Comparison of ENCODE assay signal across 8 cellular contexts in the genomic region with DNA sequence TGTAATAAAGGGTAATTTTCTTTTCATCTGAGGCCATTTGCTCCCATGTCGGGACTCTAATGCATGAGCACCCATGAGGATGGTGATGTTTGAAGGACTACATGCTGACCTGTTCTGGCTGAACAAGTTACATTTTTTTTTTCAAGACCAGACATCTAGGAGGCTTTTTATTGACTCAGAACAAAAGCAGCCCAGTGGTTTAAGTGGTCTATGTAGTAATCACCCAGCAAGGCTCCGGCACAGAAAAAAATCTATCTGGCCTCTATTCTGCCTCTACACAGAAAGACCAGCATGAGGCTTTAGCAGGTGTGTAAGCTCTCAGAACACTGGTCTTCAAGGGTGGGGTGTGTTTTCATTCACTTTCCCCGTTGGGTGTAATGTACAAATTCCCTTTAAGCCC. TPM values are rescaled to one million over a fixed set of nuclear protein-coding genes. Genes with fewer than 3 reads are reported as not detected.
DNase-seq lines count a peak whose midpoint lies in the region; ATAC-seq lines count a peak whose summit lies in the region.

No MANE protein-coding gene starts in this region.

- ATAC-seq in GM18873 (IDR thresholded peaks at IDR 0.05; ENCODE audit: low FRiP score, unreplicated experiment) (peak; percentile 93), HG02623 (IDR thresholded peaks at IDR 0.05; ENCODE audit: unreplicated experiment) (peak; percentile 90)

- DNase-seq in NCI-H146 (lab: John Stamatoyannopoulos, UW) (peak; percentile 99), myocyte (ENCODE audit: low read depth) (peak; percentile 60), ecto neural progenitor cell (ENCODE audit: low spot score) (no peak), T1000 (lab: John Stamatoyannopoulos, UW) (no peak), caudate nucleus (lab: John Stamatoyannopoulos, UW) (no peak)
- no peak for DNase-seq in central memory CD4-positive, alpha-beta T cell

- no peak overlapping the region for H3K27ac ChIP-seq in caudate nucleus (ENCODE audit: low read depth, low read length)

RNA-seq across cellular contexts. Expression of gene PLCXD2, which starts 15.8 kb away (rescaled TPM):
- 1.3 TPM in 2 replicates for total RNA-seq in myocyte
- 0.74 TPM for polyA plus RNA-seq in myocyte (2012)

Comparison
In these comparisons a context has a peak if more than half of its experiments do, and no peak if none do; other contexts are left out.
1. DNase-seq: peak in NCI-H146 (single experiment) and myocyte (single experiment); none in ecto neural progenitor cell (single experiment), T1000 (single experiment), caudate nucleus (0 of 61) and central memory CD4-positive, alpha-beta T cell (single experiment).